In genomic region chr1:8043621-8044020, GRCh38 we compare ENCODE assay signal across 20 cellular contexts.
"Had no signal": no experiment of that assay in that cellular context is flagged by ENCODE, and none has a peak within 500 bp of the region (broad histone marks: within the 10 kb centered on the region; RNA-seq: fewer than 3 reads in every experiment).

No MANE protein-coding gene starts in this region.

- H3K4me1 ChIP-seq: colonic mucosa, psoas muscle had no signal

- H3K36me3 ChIP-seq: colonic mucosa, esophagus squamous epithelium, neutrophil, suprapubic skin, thyroid gland, upper lobe of left lung, vagina had no signal

- H3K79me2 ChIP-seq: hepatocyte had no signal

- H3K27ac ChIP-seq: colonic mucosa, esophagus squamous epithelium, hepatocyte, neutrophil, psoas muscle, suprapubic skin, thyroid gland, upper lobe of left lung, vagina had no signal

- H3K4me3 ChIP-seq: colonic mucosa, esophagus squamous epithelium, hepatocyte, psoas muscle, suprapubic skin, thyroid gland, upper lobe of left lung, vagina had no signal

- H2AFZ ChIP-seq: hepatocyte had no signal

- H3K27me3 ChIP-seq: colonic mucosa, esophagus squamous epithelium, hepatocyte, suprapubic skin, thyroid gland, upper lobe of left lung, vagina had no signal

- H3K4me2 ChIP-seq: hepatocyte had no signal

- ATAC-seq: naive thymus-derived CD8-positive, alpha-beta T cell; psoas muscle; right cardiac atrium; stimulated activated effector memory CD8-positive, alpha-beta T cell treated with anti-CD3 and anti-CD28 coated beads, Interleukin-12 subunit alpha, Interleukin-12 subunit beta, amount 100 ng/mL, for 72 hours; stimulated activated naive CD8-positive, alpha-beta T cell treated with anti-CD3 and anti-CD28 coated beads, Interleukin-15, Interleukin-2, amounts not matched to agents 100 U/mL and 50 U/mL, for 24 hours had no signal

- DNase-seq: colonic mucosa; dermis blood vessel endothelial cell; esophagus squamous epithelium; foreskin melanocyte; head of caudate nucleus; kidney glomerular epithelial cell; mammary epithelial cell; naive thymus-derived CD8-positive, alpha-beta T cell; psoas muscle; right cardiac atrium; stimulated activated CD4-positive, alpha-beta T cell treated with anti-CD3 and anti-CD28 coated beads, Interleukin-4, amount 100 ng/mL, for 1 hour; stimulated activated CD8-positive, alpha-beta memory T cell treated with anti-CD3 and anti-CD28 coated beads, Interleukin-4, amount 100 ng/mL, for 48 hours; stimulated activated naive CD8-positive, alpha-beta T cell treated with anti-CD3 and anti-CD28 coated beads, Interleukin-15, Interleukin-2, amounts not matched to agents 100 U/mL and 50 U/mL, for 24 hours; thyroid gland; upper lobe of left lung had no signal

- H3K9me3 ChIP-seq: colonic mucosa, esophagus squamous epithelium, neutrophil, psoas muscle, suprapubic skin, thyroid gland, upper lobe of left lung, vagina had no signal
